ENCODE assay signal across 15 cellular contexts in the genomic region with DNA sequence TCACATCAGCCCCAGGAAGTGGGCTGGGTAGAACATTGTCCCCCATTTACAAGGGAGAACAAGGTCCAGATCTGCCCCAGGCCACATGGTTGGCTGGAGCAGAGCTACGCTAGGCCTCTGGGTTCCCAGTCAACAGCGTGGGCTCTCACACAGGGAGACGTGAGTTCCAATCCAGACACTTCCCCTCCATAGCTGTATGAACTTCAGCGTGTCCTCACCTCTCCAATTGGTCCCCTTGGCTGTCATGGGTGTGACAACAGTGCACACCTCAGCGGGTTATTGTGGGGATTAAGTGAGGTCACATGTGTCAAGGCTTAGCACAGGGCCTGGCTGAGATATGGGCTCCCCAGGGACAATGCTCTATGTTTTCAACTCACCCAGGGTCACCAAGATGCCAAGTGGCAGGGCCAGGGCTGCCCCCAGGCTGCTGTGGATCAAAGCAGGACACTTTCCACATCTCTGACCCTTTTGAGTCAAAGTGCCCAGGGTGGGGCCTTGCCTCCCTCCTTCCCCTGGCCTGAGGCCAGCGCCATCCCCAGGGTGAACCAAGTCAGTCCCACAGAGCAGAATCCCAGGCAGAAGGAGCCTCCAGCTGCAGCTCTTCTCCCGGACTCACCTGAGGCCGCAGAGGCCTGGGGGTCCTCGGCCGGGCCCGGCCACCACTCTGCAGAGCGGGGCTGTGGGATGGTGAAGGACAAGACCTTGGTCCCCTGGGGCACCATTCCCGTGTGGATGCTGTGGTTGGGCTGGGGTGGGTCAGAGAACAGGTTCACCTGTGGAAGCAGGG. TPM values are rescaled to one million over a fixed set of nuclear protein-coding genes. Genes with fewer than 3 reads are reported as not detected.
DNase-seq lines count a peak whose midpoint lies in the region; ATAC-seq lines count a peak whose summit lies in the region.
"Had no signal": no experiment of that assay in that cellular context is flagged by ENCODE, and none has a peak within 500 bp of the region (broad histone marks: within the 10 kb centered on the region; RNA-seq: fewer than 3 reads in every experiment).

No MANE protein-coding gene starts in this region.

- WGBS in thymus = 97% methylated on average over 13 of the region's 13 CpGs

- DNase-seq in activated CD8-positive, alpha-beta memory T cell treated with anti-CD3 and anti-CD28 coated beads, Interleukin-2, amount 10 ng/mL, durations not matched to agents 7 days and 5 days = no peak
- DNase-seq in activated CD8-positive, alpha-beta memory T cell treated with anti-CD3 and anti-CD28 coated beads, Interleukin-2, amount 50 U/mL, for 48 hours = no peak
- no peak for DNase-seq in activated CD4-positive, alpha-beta memory T cell treated with anti-CD3 and anti-CD28 coated beads for 36 hours
- no peak for DNase-seq in cardiac septum (ENCODE audit: low spot score)
- DNase-seq in iPS-NIHi7 (ENCODE audit: extremely low spot score) = no peak
- no peak for DNase-seq in LoVo (ENCODE audit: low spot score)
- DNase-seq: ACHN; GM23248; KBM-7; SIG-M5; stimulated activated CD4-positive, alpha-beta T cell treated with anti-CD3 and anti-CD28 coated beads, Interleukin-4, amount 100 ng/mL, for 24 hours had no signal

- no peaks in the 10 kb centered on the region for H3K27me3 Mint-ChIP-seq in activated CD8-positive, alpha-beta memory T cell treated with anti-CD3 and anti-CD28 coated beads, Interleukin-2, amount 10 ng/mL, durations not matched to agents 7 days and 5 days
- no peaks in the 10 kb centered on the region for H3K27me3 Mint-ChIP-seq in activated CD4-positive, alpha-beta memory T cell treated with anti-CD3 and anti-CD28 coated beads for 36 hours

- H3K36me3 ChIP-seq in thymus (ENCODE audit: control insufficient read depth, insufficient read depth) = peaks cover 56% of the 10 kb centered on the region

- H3K27ac ChIP-seq in layer of hippocampus (ENCODE audit: low read depth, low read length) (peak overlapping the region; percentile 19), thymus (ENCODE audit: low read depth) (peak overlapping the region; percentile 77)
- H3K27ac ChIP-seq: GM23248 had no signal

- peak overlapping the region; percentile 89 for H3K27ac Mint-ChIP-seq in activated CD8-positive, alpha-beta memory T cell treated with anti-CD3 and anti-CD28 coated beads, Interleukin-2, amount 10 ng/mL, durations not matched to agents 7 days and 5 days
- H3K27ac Mint-ChIP-seq in activated CD4-positive, alpha-beta memory T cell treated with anti-CD3 and anti-CD28 coated beads for 36 hours = peak overlapping the region; percentile 87

- no peaks in the 10 kb centered on the region for H3K9me3 ChIP-seq in thymus (ENCODE audit: control insufficient read depth)

- CTCF ChIA-PET in activated CD8-positive, alpha-beta memory T cell treated with anti-CD3 and anti-CD28 coated beads, Interleukin-2, amount 10 ng/mL, durations not matched to agents 7 days and 5 days (lab: Charles Lee) = interaction anchor here (0.6 to 7.3 kb wide), 6 partner anchors 10 to 285 kb away, joined by 3 to 135 read pairs (median 4); partner anchors contain the start of gene AKNA
- CTCF ChIA-PET in activated CD4-positive, alpha-beta memory T cell treated with anti-CD3 and anti-CD28 coated beads for 36 hours (lab: Charles Lee) = interaction anchor here (1.2 to 9.5 kb wide), 4 partner anchors 17 to 38 kb away, joined by 3 to 78 read pairs (median 5); partner anchors contain the start of gene AKNA

- no peaks in the 10 kb centered on the region for H3K9me3 Mint-ChIP-seq in activated CD8-positive, alpha-beta memory T cell treated with anti-CD3 and anti-CD28 coated beads, Interleukin-2, amount 10 ng/mL, durations not matched to agents 7 days and 5 days (ENCODE audit: low read depth)
- no peaks in the 10 kb centered on the region for H3K9me3 Mint-ChIP-seq in activated CD4-positive, alpha-beta memory T cell treated with anti-CD3 and anti-CD28 coated beads for 36 hours

- peak overlapping the region; percentile 50 for H3K4me3 Mint-ChIP-seq in activated CD8-positive, alpha-beta memory T cell treated with anti-CD3 and anti-CD28 coated beads, Interleukin-2, amount 10 ng/mL, durations not matched to agents 7 days and 5 days
- no peak overlapping the region for H3K4me3 Mint-ChIP-seq in activated CD4-positive, alpha-beta memory T cell treated with anti-CD3 and anti-CD28 coated beads for 36 hours

- peak; percentile 8 for ATAC-seq in activated CD8-positive, alpha-beta memory T cell treated with anti-CD3 and anti-CD28 coated beads, Interleukin-2, amount 10 ng/mL, durations not matched to agents 7 days and 5 days
- ATAC-seq: esophagus mucosa had no signal

- POLR2A ChIA-PET in activated CD4-positive, alpha-beta memory T cell treated with anti-CD3 and anti-CD28 coated beads for 36 hours (lab: Charles Lee) = interaction anchor here (0.8 to 3.0 kb wide), 6 partner anchors 15 to 29 kb away, joined by 3 to 20 read pairs (median 5); partner anchors contain the start of gene AKNA

- H3K27me3 ChIP-seq in layer of hippocampus (ENCODE audit: control insufficient read depth, insufficient read depth, low read length) (no peaks in the 10 kb centered on the region), thymus (ENCODE audit: control insufficient read depth, insufficient read depth) (no peaks in the 10 kb centered on the region)

- peaks cover 96% of the 10 kb centered on the region for H3K4me1 Mint-ChIP-seq in activated CD8-positive, alpha-beta memory T cell treated with anti-CD3 and anti-CD28 coated beads, Interleukin-2, amount 10 ng/mL, durations not matched to agents 7 days and 5 days
- H3K4me1 Mint-ChIP-seq in activated CD4-positive, alpha-beta memory T cell treated with anti-CD3 and anti-CD28 coated beads for 36 hours (ENCODE audit: low read depth) = peaks cover 90% of the 10 kb centered on the region

- H3K4me3 ChIP-seq in thymus (ENCODE audit: low read length) = no peak overlapping the region
- H3K4me3 ChIP-seq: GM23248 had no signal

- intact Hi-C loops in activated CD4-positive, alpha-beta memory T cell treated with anti-CD3 and anti-CD28 coated beads for 36 hours (cut with micrococcal nuclease) = no loop called here
- intact Hi-C loops in cardiac septum (cut with DNase I) = no loop called here

- peaks cover 83% of the 10 kb centered on the region for H3K36me3 Mint-ChIP-seq in activated CD8-positive, alpha-beta memory T cell treated with anti-CD3 and anti-CD28 coated beads, Interleukin-2, amount 10 ng/mL, durations not matched to agents 7 days and 5 days
- H3K36me3 Mint-ChIP-seq in activated CD4-positive, alpha-beta memory T cell treated with anti-CD3 and anti-CD28 coated beads for 36 hours = peaks cover 68% of the 10 kb centered on the region

- H3K4me1 ChIP-seq in thymus (ENCODE audit: control insufficient read depth, insufficient read depth, low read length) = peaks cover 59% of the 10 kb centered on the region

RNA-seq across cellular contexts. Expression of gene AKNA, which starts 19.8 kb away (rescaled TPM):
- 100 to 1,000 TPM; 432 to 500 TPM for total RNA-seq in activated CD8-positive, alpha-beta memory T cell treated with anti-CD3 and anti-CD28 coated beads, Interleukin-2, amount 10 ng/mL, durations not matched to agents 7 days and 5 days
- total RNA-seq in activated CD4-positive, alpha-beta memory T cell treated with anti-CD3 and anti-CD28 coated beads for 36 hours = 100 to 1,000 TPM; 127 to 130 TPM
- polyA plus RNA-seq in thymus = 162 TPM
- 4.5 TPM for total RNA-seq in cardiac septum

RNA-seq across cellular contexts. Expression of gene ORM2, which starts 38.3 kb away (rescaled TPM):
- not detected for total RNA-seq in activated CD8-positive, alpha-beta memory T cell treated with anti-CD3 and anti-CD28 coated beads, Interleukin-2, amount 10 ng/mL, durations not matched to agents 7 days and 5 days
- total RNA-seq in activated CD4-positive, alpha-beta memory T cell treated with anti-CD3 and anti-CD28 coated beads for 36 hours = not detected
- polyA plus RNA-seq in thymus = 1.1 TPM
- total RNA-seq in cardiac septum = 0.32 TPM
- total RNA-seq: aorta, GM23248 had no signal
- polyA plus RNA-seq: aorta, GM23248 had no signal

RNA-seq across cellular contexts. Expression of gene ORM1, which starts 45.1 kb away (rescaled TPM):
- total RNA-seq in activated CD8-positive, alpha-beta memory T cell treated with anti-CD3 and anti-CD28 coated beads, Interleukin-2, amount 10 ng/mL, durations not matched to agents 7 days and 5 days = not detected
- not detected for total RNA-seq in activated CD4-positive, alpha-beta memory T cell treated with anti-CD3 and anti-CD28 coated beads for 36 hours
- polyA plus RNA-seq in thymus = 3.4 TPM
- not detected for total RNA-seq in cardiac septum
- total RNA-seq: GM23248 had no signal
- polyA plus RNA-seq: GM23248 had no signal

Comparison
In these comparisons a context has a peak if more than half of its experiments do, and no peak if none do; other contexts are left out.
1. RNA of gene AKNA, which starts 19.8 kb away (total RNA-seq): 432 to 500 TPM in activated CD8-positive, alpha-beta memory T cell treated with anti-CD3 and anti-CD28 coated beads, Interleukin-2, amount 10 ng/mL, durations not matched to agents 7 days and 5 days and 127 to 130 TPM in activated CD4-positive, alpha-beta memory T cell treated with anti-CD3 and anti-CD28 coated beads for 36 hours; 4.5 TPM in cardiac septum (single experiment); every median in the first group is over 10 times any median in the second.